Comparison of ENCODE assay signal across 16 cellular contexts in genomic region chr2:85757860-85758259, GRCh38. TPM values are rescaled to one million over a fixed set of nuclear protein-coding genes. Genes with fewer than 3 reads are reported as not detected.
"Had no signal": no experiment of that assay in that cellular context is flagged by ENCODE, and none has a peak within 500 bp of the region (broad histone marks: within the 10 kb centered on the region; RNA-seq: fewer than 3 reads in every experiment).

No MANE protein-coding gene starts in this region.

- H3K4me3 ChIP-seq: ovary, sigmoid colon had no signal

- H3K27me3 ChIP-seq: ovary, sigmoid colon had no signal

- H3K9me3 ChIP-seq: ovary, sigmoid colon had no signal

- DNase-seq: activated CD4-positive, alpha-beta T cell treated with anti-CD3 and anti-CD28 coated beads, Interleukin-2, amount 10 ng/mL, durations not matched to agents 7 days and 5 days; activated CD8-positive, alpha-beta memory T cell treated with anti-CD3 and anti-CD28 coated beads, Interleukin-2, amount 50 U/mL, for 48 hours; activated effector memory CD4-positive, alpha-beta T cell treated with Interleukin-2 at 50 U/mL for 16 hours; activated naive CD4-positive, alpha-beta T cell treated with anti-CD3 and anti-CD28 coated beads, Interleukin-2, amount 10 ng/mL, durations not matched to agents 7 days and 5 days; activated T-cell treated with anti-CD3 and anti-CD28 coated beads, Interleukin-2, amount 50 U/mL, for 48 hours; endodermal cell; naive thymus-derived CD8-positive, alpha-beta T cell; ovary; sigmoid colon; stimulated activated CD4-positive, alpha-beta T cell treated with anti-CD3 and anti-CD28 coated beads, Interleukin-12 subunit alpha, Interleukin-12 subunit beta, amount 100 ng/mL, for 4 hours; stimulated activated CD4-positive, alpha-beta T cell treated with anti-CD3 and anti-CD28 coated beads, Interleukin-1b, Interleukin-23, amount 100 ng/mL, for 48 hours; stimulated activated CD8-positive, alpha-beta memory T cell treated with anti-CD3 and anti-CD28 coated beads, Interleukin-4, amount 100 ng/mL, for 48 hours; stimulated activated naive CD4-positive, alpha-beta T cell; T-helper 1 cell; T1000 had no signal

- H3K27ac ChIP-seq: epithelial cell of prostate, ovary, sigmoid colon had no signal

- H3K36me3 ChIP-seq: ovary, sigmoid colon had no signal

RNA-seq across cellular contexts. Expression of gene ATOH8, which starts 4.1 kb away (rescaled TPM):
- total RNA-seq: naive thymus-derived CD8-positive, alpha-beta T cell had no signal
- polyA plus RNA-seq: naive thymus-derived CD8-positive, alpha-beta T cell had no signal
